In the genomic region with DNA sequence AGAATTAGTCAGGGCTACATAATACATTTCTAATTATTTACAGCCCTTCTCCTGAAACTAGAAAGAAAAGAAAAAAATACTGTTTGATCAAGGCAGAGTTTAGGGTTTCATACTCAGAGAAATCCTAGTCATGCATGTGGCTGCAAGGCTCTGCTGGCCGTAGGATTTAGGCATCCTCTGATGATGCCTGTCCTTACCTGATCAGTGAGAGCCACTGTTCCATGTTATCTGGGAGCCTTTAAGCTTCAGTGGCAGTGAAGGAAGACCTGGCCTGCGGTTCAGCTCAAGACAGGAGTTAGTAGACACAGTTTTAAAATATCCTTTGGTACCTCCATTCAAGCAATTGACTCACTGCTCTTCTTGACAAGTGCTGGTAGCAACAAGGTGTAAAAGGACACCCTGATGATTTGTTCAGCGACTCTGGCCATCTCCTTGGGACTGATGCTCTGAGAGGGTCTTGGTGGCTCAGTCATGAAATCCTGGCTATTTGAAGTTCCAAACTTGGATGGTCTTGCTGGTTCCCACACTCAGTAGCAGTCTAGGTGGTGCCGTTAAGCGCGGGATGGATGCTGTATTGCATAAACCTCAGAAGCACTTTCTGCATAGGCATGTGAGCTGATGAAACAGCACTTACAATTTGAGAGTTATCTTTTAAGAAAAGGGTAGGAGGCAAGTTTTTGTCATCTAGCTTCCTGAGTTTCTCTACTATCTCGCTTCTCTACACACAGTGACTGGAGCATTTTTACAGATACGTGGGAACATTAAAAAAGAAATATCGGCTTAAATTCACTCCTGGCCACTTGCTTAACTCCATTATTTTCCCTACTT, we compare ENCODE assay signal across 1 cellular context.
TF ChIP-seq lines count a peak whose summit lies in the region.

No MANE protein-coding gene starts in this region.

TF ChIP-seq in HEK293, 187 proteins besides CTCF, POLR2A, EP300 and RAD21 (continued from another document):
- TF ChIP-seq OSR2 (tag by site-specific recombination; IDR thresholded peaks at IDR 0.05) (no peak), ZFP3 (tag by site-specific recombination; IDR thresholded peaks at IDR 0.05; ENCODE audit: low read depth) (no peak), ZNF624 (tag by site-specific recombination; IDR thresholded peaks at IDR 0.05) (no peak), ZNF211 (tag by site-specific recombination; IDR thresholded peaks at IDR 0.05; ENCODE audit: low read depth) (no peak), ZNF157 (tag by site-specific recombination; IDR thresholded peaks at IDR 0.05) (no peak)
- TF ChIP-seq, protein P1, sequence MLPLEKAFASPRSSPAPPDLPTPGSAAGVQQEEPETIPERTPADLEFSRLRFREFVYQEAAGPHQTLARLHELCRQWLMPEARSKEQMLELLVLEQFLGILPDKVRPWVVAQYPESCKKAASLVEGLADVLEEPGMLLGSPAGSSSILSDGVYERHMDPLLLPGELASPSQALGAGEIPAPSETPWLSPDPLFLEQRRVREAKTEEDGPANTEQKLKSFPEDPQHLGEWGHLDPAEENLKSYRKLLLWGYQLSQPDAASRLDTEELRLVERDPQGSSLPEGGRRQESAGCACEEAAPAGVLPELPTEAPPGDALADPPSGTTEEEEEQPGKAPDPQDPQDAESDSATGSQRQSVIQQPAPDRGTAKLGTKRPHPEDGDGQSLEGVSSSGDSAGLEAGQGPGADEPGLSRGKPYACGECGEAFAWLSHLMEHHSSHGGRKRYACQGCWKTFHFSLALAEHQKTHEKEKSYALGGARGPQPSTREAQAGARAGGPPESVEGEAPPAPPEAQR (tag by site-specific recombination; IDR thresholded peaks at IDR 0.05) = no peak
